In genomic region chr3:49786357-49787181, GRCh38 we compare ENCODE assay signal across 1 cellular context.
TF ChIP-seq lines count a peak whose summit lies in the region.

Gene IP6K1, minus strand, starts transcription at chr3:49786542. Its CDS starts 38,502 bp downstream, at chr3:49748040.

TF ChIP-seq in HepG2, 621 proteins besides CTCF, POLR2A, EP300 and RAD21 (continued from another document and continues in another):
- TF ChIP-seq PRDM15 (CRISPR knock-in tag; IDR thresholded peaks at IDR 0.05) (peak; percentile 55; the same call in 1 of the 2 replicates), ZFP41 (CRISPR knock-in tag; IDR thresholded peaks at IDR 0.05; ENCODE audit: borderline replicate concordance) (no peak), ZNF558 (CRISPR knock-in tag; IDR thresholded peaks at IDR 0.05; ENCODE audit: borderline replicate concordance) (no peak), PRDM10 (CRISPR knock-in tag; IDR thresholded peaks at IDR 0.05; ENCODE audit: low read depth) (no peak), MTF1 (CRISPR knock-in tag; IDR thresholded peaks at IDR 0.05) (no peak), RBFOX2 (IDR thresholded peaks at IDR 0.05; ENCODE audit: low read depth, low read length) (peak; percentile 88), ZNF292 (CRISPR knock-in tag; IDR thresholded peaks at IDR 0.05; ENCODE audit: borderline replicate concordance, low read depth) (no peak), HNRNPUL1 (IDR thresholded peaks at IDR 0.05; ENCODE audit: low read depth, low read length) (no peak), MTA1 (CRISPR knock-in tag; IDR thresholded peaks at IDR 0.05; ENCODE audit: borderline replicate concordance) (0 out of 2 replicates have a peak, but pooled peaks have one; percentile 45), ESRRA (CRISPR knock-in tag; IDR thresholded peaks at IDR 0.05; ENCODE audit: low read depth) (no peak), MBD4 (IDR thresholded peaks at IDR 0.05; ENCODE audit: borderline replicate concordance, low read length) (no peak), TGIF2 (CRISPR knock-in tag; IDR thresholded peaks at IDR 0.05) (0 out of 2 replicates have a peak, but pooled peaks have one; percentile 32), E2F2 (CRISPR knock-in tag; IDR thresholded peaks at IDR 0.05; ENCODE audit: borderline replicate concordance) (no peak), SRF (IDR thresholded peaks at IDR 0.05; ENCODE audit: low read depth, low read length) (no peak), KDM3A (CRISPR knock-in tag; IDR thresholded peaks at IDR 0.05; ENCODE audit: low read depth) (0 out of 2 replicates have a peak, but pooled peaks have one; percentile 26), ZNF367 (CRISPR knock-in tag; IDR thresholded peaks at IDR 0.05; ENCODE audit: borderline replicate concordance) (peak; percentile 28; the same call in 1 of the 2 replicates), CSRNP1 (CRISPR knock-in tag; IDR thresholded peaks at IDR 0.05) (peak; percentile 58; the same call in 1 of the 2 replicates), ZKSCAN1 (IDR thresholded peaks at IDR 0.05; ENCODE audit: low read length) (no peak), MLX (CRISPR knock-in tag; IDR thresholded peaks at IDR 0.05) (peak; percentile 27; the same call in 1 of the 2 replicates), MEIS1 (CRISPR knock-in tag; IDR thresholded peaks at IDR 0.05; ENCODE audit: borderline replicate concordance) (0 out of 2 replicates have a peak, but pooled peaks have one; percentile 33), ZBTB3 (CRISPR knock-in tag; IDR thresholded peaks at IDR 0.05; ENCODE audit: borderline replicate concordance, low read depth) (no peak), ZNF629 (CRISPR knock-in tag; conservative IDR thresholded peaks at IDR 0.05) (no peak), KDM2A (CRISPR knock-in tag; IDR thresholded peaks at IDR 0.05; ENCODE audit: borderline replicate concordance, low read depth) (no peak; the same call in 1 of the 2 replicates), JDP2 (CRISPR knock-in tag; IDR thresholded peaks at IDR 0.05; ENCODE audit: borderline replicate concordance) (no peak), ZNF703 (CRISPR knock-in tag; IDR thresholded peaks at IDR 0.05; ENCODE audit: borderline replicate concordance) (no peak)
- TF ChIP-seq, protein P1, sequence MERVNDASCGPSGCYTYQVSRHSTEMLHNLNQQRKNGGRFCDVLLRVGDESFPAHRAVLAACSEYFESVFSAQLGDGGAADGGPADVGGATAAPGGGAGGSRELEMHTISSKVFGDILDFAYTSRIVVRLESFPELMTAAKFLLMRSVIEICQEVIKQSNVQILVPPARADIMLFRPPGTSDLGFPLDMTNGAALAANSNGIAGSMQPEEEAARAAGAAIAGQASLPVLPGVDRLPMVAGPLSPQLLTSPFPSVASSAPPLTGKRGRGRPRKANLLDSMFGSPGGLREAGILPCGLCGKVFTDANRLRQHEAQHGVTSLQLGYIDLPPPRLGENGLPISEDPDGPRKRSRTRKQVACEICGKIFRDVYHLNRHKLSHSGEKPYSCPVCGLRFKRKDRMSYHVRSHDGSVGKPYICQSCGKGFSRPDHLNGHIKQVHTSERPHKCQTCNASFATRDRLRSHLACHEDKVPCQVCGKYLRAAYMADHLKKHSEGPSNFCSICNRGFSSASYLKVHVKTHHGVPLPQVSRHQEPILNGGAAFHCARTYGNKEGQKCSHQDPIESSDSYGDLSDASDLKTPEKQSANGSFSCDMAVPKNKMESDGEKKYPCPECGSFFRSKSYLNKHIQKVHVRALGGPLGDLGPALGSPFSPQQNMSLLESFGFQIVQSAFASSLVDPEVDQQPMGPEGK (CRISPR knock-in tag; IDR thresholded peaks at IDR 0.05) = peak; percentile 23; the same call in 1 of the 2 replicates
- TF ChIP-seq, protein P2, sequence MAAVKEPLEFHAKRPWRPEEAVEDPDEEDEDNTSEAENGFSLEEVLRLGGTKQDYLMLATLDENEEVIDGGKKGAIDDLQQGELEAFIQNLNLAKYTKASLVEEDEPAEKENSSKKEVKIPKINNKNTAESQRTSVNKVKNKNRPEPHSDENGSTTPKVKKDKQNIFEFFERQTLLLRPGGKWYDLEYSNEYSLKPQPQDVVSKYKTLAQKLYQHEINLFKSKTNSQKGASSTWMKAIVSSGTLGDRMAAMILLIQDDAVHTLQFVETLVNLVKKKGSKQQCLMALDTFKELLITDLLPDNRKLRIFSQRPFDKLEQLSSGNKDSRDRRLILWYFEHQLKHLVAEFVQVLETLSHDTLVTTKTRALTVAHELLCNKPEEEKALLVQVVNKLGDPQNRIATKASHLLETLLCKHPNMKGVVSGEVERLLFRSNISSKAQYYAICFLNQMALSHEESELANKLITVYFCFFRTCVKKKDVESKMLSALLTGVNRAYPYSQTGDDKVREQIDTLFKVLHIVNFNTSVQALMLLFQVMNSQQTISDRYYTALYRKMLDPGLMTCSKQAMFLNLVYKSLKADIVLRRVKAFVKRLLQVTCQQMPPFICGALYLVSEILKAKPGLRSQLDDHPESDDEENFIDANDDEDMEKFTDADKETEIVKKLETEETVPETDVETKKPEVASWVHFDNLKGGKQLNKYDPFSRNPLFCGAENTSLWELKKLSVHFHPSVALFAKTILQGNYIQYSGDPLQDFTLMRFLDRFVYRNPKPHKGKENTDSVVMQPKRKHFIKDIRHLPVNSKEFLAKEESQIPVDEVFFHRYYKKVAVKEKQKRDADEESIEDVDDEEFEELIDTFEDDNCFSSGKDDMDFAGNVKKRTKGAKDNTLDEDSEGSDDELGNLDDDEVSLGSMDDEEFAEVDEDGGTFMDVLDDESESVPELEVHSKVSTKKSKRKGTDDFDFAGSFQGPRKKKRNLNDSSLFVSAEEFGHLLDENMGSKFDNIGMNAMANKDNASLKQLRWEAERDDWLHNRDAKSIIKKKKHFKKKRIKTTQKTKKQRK (IDR thresholded peaks at IDR 0.05; ENCODE audit: low read length) = no peak
- TF ChIP-seq, protein P3, sequence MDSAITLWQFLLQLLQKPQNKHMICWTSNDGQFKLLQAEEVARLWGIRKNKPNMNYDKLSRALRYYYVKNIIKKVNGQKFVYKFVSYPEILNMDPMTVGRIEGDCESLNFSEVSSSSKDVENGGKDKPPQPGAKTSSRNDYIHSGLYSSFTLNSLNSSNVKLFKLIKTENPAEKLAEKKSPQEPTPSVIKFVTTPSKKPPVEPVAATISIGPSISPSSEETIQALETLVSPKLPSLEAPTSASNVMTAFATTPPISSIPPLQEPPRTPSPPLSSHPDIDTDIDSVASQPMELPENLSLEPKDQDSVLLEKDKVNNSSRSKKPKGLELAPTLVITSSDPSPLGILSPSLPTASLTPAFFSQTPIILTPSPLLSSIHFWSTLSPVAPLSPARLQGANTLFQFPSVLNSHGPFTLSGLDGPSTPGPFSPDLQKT (CRISPR knock-in tag; IDR thresholded peaks at IDR 0.05; ENCODE audit: borderline replicate concordance) = no peak
- TF ChIP-seq, protein P4, sequence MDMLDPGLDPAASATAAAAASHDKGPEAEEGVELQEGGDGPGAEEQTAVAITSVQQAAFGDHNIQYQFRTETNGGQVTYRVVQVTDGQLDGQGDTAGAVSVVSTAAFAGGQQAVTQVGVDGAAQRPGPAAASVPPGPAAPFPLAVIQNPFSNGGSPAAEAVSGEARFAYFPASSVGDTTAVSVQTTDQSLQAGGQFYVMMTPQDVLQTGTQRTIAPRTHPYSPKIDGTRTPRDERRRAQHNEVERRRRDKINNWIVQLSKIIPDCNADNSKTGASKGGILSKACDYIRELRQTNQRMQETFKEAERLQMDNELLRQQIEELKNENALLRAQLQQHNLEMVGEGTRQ (IDR thresholded peaks at IDR 0.05; ENCODE audit: low read depth, low read length) = peak; percentile 99
- TF ChIP-seq, protein P4 (CRISPR knock-in tag; IDR thresholded peaks at IDR 0.05; ENCODE audit: borderline replicate concordance) = peak; percentile 99; the same call in 1 of the 2 replicates
- TF ChIP-seq, protein P5, sequence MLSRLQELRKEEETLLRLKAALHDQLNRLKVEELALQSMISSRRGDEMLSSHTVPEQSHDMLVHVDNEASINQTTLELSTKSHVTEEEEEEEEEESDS (CRISPR knock-in tag; IDR thresholded peaks at IDR 0.05; ENCODE audit: borderline replicate concordance) = no peak
- TF ChIP-seq, protein P6, sequence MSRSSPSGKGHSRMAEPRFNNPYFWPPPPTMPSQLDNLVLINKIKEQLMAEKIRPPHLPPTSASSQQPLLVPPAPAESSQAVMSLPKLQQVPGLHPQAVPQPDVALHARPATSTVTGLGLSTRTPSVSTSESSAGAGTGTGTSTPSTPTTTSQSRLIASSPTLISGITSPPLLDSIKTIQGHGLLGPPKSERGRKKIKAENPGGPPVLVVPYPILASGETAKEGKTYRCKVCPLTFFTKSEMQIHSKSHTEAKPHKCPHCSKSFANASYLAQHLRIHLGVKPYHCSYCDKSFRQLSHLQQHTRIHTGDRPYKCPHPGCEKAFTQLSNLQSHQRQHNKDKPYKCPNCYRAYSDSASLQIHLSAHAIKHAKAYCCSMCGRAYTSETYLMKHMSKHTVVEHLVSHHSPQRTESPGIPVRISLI (CRISPR knock-in tag; IDR thresholded peaks at IDR 0.05; ENCODE audit: borderline replicate concordance) = no peak
